In the genomic region with DNA sequence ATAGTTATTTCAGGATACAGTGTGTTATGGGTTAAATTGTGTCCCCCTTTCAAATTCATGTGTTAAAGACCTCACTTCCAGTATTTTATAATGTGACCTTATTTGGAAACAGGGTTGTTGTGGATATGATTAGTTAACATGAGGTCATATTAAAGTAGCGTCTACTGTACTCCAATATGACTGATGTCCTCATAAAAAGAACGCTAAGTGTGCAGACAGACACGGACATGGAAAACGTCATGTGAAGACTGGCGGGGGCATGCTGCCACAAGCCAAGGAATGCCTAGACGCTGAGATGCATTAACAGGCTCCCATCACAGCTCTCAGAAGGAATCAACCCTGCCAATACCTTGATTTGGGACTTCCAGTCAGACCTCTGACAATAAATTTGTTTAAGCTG, we compare ENCODE assay signal across 11 cellular contexts. TPM values are rescaled to one million over a fixed set of nuclear protein-coding genes. Genes with fewer than 3 reads are reported as not detected.
DNase-seq lines count a peak whose midpoint lies in the region; ATAC-seq and TF ChIP-seq lines count a peak whose summit lies in the region.
"Had no signal": no experiment of that assay in that cellular context is flagged by ENCODE, and none has a peak within 500 bp of the region (broad histone marks: within the 10 kb centered on the region; RNA-seq: fewer than 3 reads in every experiment).

No MANE protein-coding gene starts in this region.

- H3K9ac ChIP-seq in PC-3 (ENCODE audit: low read length), result peak overlapping the region; percentile 98

- H3K9me2 ChIP-seq in PC-3 (replicated peaks; ENCODE audit: low read length), result no peaks in the 10 kb centered on the region

- no TSS peak for BruUV-seq in PC-3 (replicated peaks; lab: Mats Ljungman, UMichigan)

- DNase-seq in DMS 273 (lab: John Stamatoyannopoulos, UW; ENCODE audit: unreplicated experiment) (peak; percentile 11), DMS 273 treated with DMSO at 0.1 percent for 48 hours (lab: John Stamatoyannopoulos, UW) (no peak), PC-3 (no peak), epithelial cell of prostate (ENCODE audit: low read depth, low spot score) (peak; percentile 90), retinal pigment epithelial cell (ENCODE audit: low read depth) (no peak), NCI-H2171 treated with DMSO at 0.1 percent for 48 hours (lab: John Stamatoyannopoulos, UW) (no peak), HUDEP-2 (lab: John Stamatoyannopoulos, UW; ENCODE audit: unreplicated experiment in 76 of 76) (no peak)
- DNase-seq: central memory CD4-positive, alpha-beta T cell; occipital lobe had no signal

- H3K79me2 ChIP-seq in PC-3 (ENCODE audit: low read length), result peaks cover 92% of the 10 kb centered on the region

- POLR2A ChIA-PET in PC-3 (lab: Charles Lee; ENCODE audit: unreplicated experiment), result no interaction called here

- H3K4me3 ChIP-seq in PC-3 (ENCODE audit: low read length), result peak overlapping the region; percentile 86
- peak overlapping the region; percentile 87 for H3K4me3 ChIP-seq in retinal pigment epithelial cell (ENCODE audit: low read length)

- H3K9me3 ChIP-seq in PC-3 (ENCODE audit: low read length), result no peaks in the 10 kb centered on the region

- no peaks in the 10 kb centered on the region for H4K20me1 ChIP-seq in PC-3 (ENCODE audit: low read length)

- peak overlapping the region; percentile 89 for H3K4me2 ChIP-seq in PC-3 (ENCODE audit: low read length)

- H3K36me3 ChIP-seq in PC-3 (ENCODE audit: low read depth, low read length), result no peaks in the 10 kb centered on the region; the same call in 1 of the 2 replicates

- CTCF ChIA-PET in PC-3 (lab: Charles Lee), result no interaction called here

- H3K27ac ChIP-seq in PC-3 (ENCODE audit: low read length), result no peak overlapping the region
- peak overlapping the region; percentile 99 for H3K27ac ChIP-seq in epithelial cell of prostate

- H2AFZ ChIP-seq in PC-3 (ENCODE audit: low read length), result no peak overlapping the region

- ATAC-seq in PC-3 (no peak), GM18520 (IDR thresholded peaks at IDR 0.05; ENCODE audit: unreplicated experiment) (no peak)

- TF ChIP-seq CTCF in PC-3 (conservative IDR thresholded peaks at IDR 0.05; ENCODE audit: low read depth, low read length) (no peak), retinal pigment epithelial cell (conservative IDR thresholded peaks at IDR 0.05; ENCODE audit: low read depth, low read length) (no peak)

- intact Hi-C loops in PC-3 (cut with micrococcal nuclease), result no loop called here

- H3F3A ChIP-seq in PC-3 (ENCODE audit: low read length, unreplicated experiment), result no peaks in the 10 kb centered on the region

- H3K4me1 ChIP-seq in PC-3 (ENCODE audit: insufficient read depth, low read length), result peaks cover 21% of the 10 kb centered on the region

- no peaks in the 10 kb centered on the region for H3K27me3 ChIP-seq in PC-3 (ENCODE audit: low read length)

RNA-seq across cellular contexts. Expression of gene WDR37, which starts 1.5 kb away (rescaled TPM):
- 4.5 and 7.1 TPM in 2 replicates for total RNA-seq in PC-3 (2014; rRNA removed)

RNA-seq across cellular contexts. Expression of gene IDI1, which starts 5.8 kb away (rescaled TPM):
- 21.9 and 30.2 TPM in 2 replicates for total RNA-seq in PC-3 (2014; rRNA removed)

RNA-seq across cellular contexts. Expression of gene IDI2, which starts 29.0 kb away (rescaled TPM):
- total RNA-seq in PC-3 (2014; rRNA removed), result not detected in 2 replicates
- total RNA-seq: occipital lobe, subcutaneous adipose tissue had no signal

Comparison
In these comparisons a context has a peak if more than half of its experiments do, and no peak if none do; other contexts are left out.
1. DNase-seq: peak in DMS 273 (single experiment) and epithelial cell of prostate (single experiment); none in DMS 273 treated with DMSO at 0.1 percent for 48 hours (single experiment), PC-3 (single experiment), retinal pigment epithelial cell (single experiment), NCI-H2171 treated with DMSO at 0.1 percent for 48 hours (single experiment) and HUDEP-2 (0 of 76).